Comparison of ENCODE assay signal across 17 cellular contexts in the genomic region with DNA sequence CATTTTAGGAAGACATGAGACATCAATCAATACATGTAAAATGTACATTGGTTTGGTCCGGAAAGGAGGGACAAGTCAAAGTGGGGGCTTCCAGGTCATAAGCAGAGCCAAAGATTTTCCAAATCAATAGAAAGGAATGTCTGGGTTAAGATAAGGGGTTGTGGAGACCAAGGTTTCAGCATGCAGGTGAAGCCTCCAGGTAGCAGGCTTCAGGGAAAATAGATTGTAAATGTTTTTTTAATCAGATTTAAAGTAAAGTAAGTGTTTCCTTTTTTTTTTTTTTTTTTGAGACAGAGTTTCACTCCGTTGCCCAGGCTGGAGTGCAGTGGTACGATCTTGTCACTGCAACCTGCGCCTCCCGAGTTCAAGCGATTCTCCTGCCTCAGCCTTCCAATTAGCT. TPM values are rescaled to one million over a fixed set of nuclear protein-coding genes. Genes with fewer than 3 reads are reported as not detected.
DNase-seq lines count a peak whose midpoint lies in the region; ATAC-seq, FAIRE-seq and TF ChIP-seq lines count a peak whose summit lies in the region.
"Had no signal": no experiment of that assay in that cellular context is flagged by ENCODE, and none has a peak within 500 bp of the region (broad histone marks: within the 10 kb centered on the region; RNA-seq: fewer than 3 reads in every experiment).

No MANE protein-coding gene starts in this region.

- H3K4me3 ChIP-seq in K562 (no peak overlapping the region), trophoblast cell (ENCODE audit: low read depth, low read length) (no peak overlapping the region)
- H3K4me3 ChIP-seq: BLaER1 had no signal

- H3K27me3 Mint-ChIP-seq in activated CD8-positive, alpha-beta memory T cell treated with anti-CD3 and anti-CD28 coated beads, Interleukin-2, amount 10 ng/mL, durations not matched to agents 7 days and 5 days = no peaks in the 10 kb centered on the region
- H3K27me3 Mint-ChIP-seq in natural killer cell (ENCODE audit: low read depth in 2 of 2) = peaks cover 0 to 3% of the 10 kb centered on the region in 2 donors
- H3K27me3 Mint-ChIP-seq: CD8-positive, alpha-beta memory T cell had no signal

- no peak for DNase-seq in activated CD8-positive, alpha-beta memory T cell treated with anti-CD3 and anti-CD28 coated beads, Interleukin-2, amount 10 ng/mL, durations not matched to agents 7 days and 5 days
- no peak for DNase-seq in activated CD8-positive, alpha-beta memory T cell treated with anti-CD3 and anti-CD28 coated beads, Interleukin-2, amount 50 U/mL, for 4 hours
- DNase-seq in K562 (ENCODE audit: extremely low read depth in 1 of 4, low spot score in 3 of 4) (no peak), natural killer cell (no peak), trophoblast cell (peak; percentile 19 to 64), hippocampal formation (lab: John Stamatoyannopoulos, UW) (no peak), SHP77 treated with DMSO at 0.1 percent for 48 hours (lab: John Stamatoyannopoulos, UW) (no peak)
- DNase-seq: 8988T; AML-193; Caco-2; CD8-positive, alpha-beta memory T cell; DMS53; GF-D8 had no signal

- no peak overlapping the region for H2BK12ac ChIP-seq in trophoblast cell (ENCODE audit: low read length)

- peak overlapping the region in 1 of 2 experiments; percentile 85; a peak in 1 of 4 replicates for H3K9ac ChIP-seq in K562 (ENCODE audit: insufficient read depth in 1 of 2, low read depth in 2 of 2, low read length in 2 of 2)
- H3K9ac ChIP-seq in trophoblast cell (ENCODE audit: low read length) = no peak overlapping the region
- H3K9ac ChIP-seq: BLaER1 had no signal

- CTCF ChIA-PET in activated CD8-positive, alpha-beta memory T cell treated with anti-CD3 and anti-CD28 coated beads, Interleukin-2, amount 10 ng/mL, durations not matched to agents 7 days and 5 days (lab: Charles Lee) = interaction anchor here (1.1 to 4.8 kb wide), 4 partner anchors 12 to 73 kb away, joined by 3 to 34 read pairs (median 4); no protein-coding TSS in a partner anchor
- CTCF ChIA-PET in K562 (lab: Yijun Ruan, JAX; ENCODE audit: low intra/inter-chr PET ratio) = interaction anchor here (0.6 kb wide), 2 partner anchors 68 to 82 kb away, joined by 3 read pairs; no protein-coding TSS in a partner anchor

- H3K4me1 ChIP-seq in K562 (replicated peaks in 1 of 2; ENCODE audit: control insufficient read depth in 2 of 2, insufficient read depth in 2 of 2, low read length in 2 of 2) (peaks cover 13 to 14% of the 10 kb centered on the region in 2 experiments; a peak in 3 of 5 replicates), trophoblast cell (ENCODE audit: control insufficient read depth in 1 of 2, insufficient read depth in 2 of 2, low read length in 2 of 2) (no peaks in the 10 kb centered on the region)
- H3K4me1 ChIP-seq: BLaER1, Caco-2 had no signal

- H3K27ac ChIP-seq in K562 (ENCODE audit: extremely low read depth, low read depth, low read length) (no peak overlapping the region), trophoblast cell (ENCODE audit: low read depth, low read length) (no peak overlapping the region)
- H3K27ac ChIP-seq: BLaER1 had no signal

- H3K9me3 ChIP-seq in K562 (replicated peaks; ENCODE audit: control insufficient read depth, insufficient read depth, low read depth, low read length) (no peaks in the 10 kb centered on the region), trophoblast cell (ENCODE audit: insufficient read depth, low read depth, low read length) (peaks cover 3% of the 10 kb centered on the region)
- H3K9me3 ChIP-seq: BLaER1, Caco-2 had no signal

- H4K8ac ChIP-seq in trophoblast cell (ENCODE audit: low read depth, low read length) = no peak overlapping the region

- TF ChIP-seq EP300 in K562 (IDR thresholded peaks at IDR 0.05; ENCODE audit: low read length) = no peak

- no peak overlapping the region for H3K18ac ChIP-seq in trophoblast cell (ENCODE audit: low read length)

- in situ Hi-C loops in K562 (cut with MboI) = no loop called here

- no peaks in the 10 kb centered on the region for H3K79me1 ChIP-seq in trophoblast cell (ENCODE audit: low read length)

- 0 out of 6 replicates have a peak, but pooled peaks of 1 of the 3 experiments have one; percentile 0 for TF ChIP-seq CTCF in K562 (IDR thresholded peaks at IDR 0.05 in 2 of 3, conservative IDR thresholded peaks at IDR 0.05 in 1 of 3; ENCODE audit: insufficient read depth in 2 of 3, low read depth in 1 of 3, low read length in 3 of 3)
- TF ChIP-seq CTCF in natural killer cell (IDR thresholded peaks at IDR 0.05) = no peak

- no peak for TF ChIP-seq POLR2A in K562 (conservative IDR thresholded peaks at IDR 0.05)

- no peak overlapping the region for H3K23ac ChIP-seq in trophoblast cell (ENCODE audit: low read length)

- no peak for TF ChIP-seq RAD21 in K562 (CRISPR knock-in tag; conservative IDR thresholded peaks at IDR 0.05 in 1 of 2, IDR thresholded peaks at IDR 0.05 in 1 of 2)

- BruUV-seq in K562 (replicated peaks; lab: Mats Ljungman, UMichigan) = no TSS peak

- no peak overlapping the region for H3K4ac ChIP-seq in trophoblast cell (ENCODE audit: low read depth, low read length)

- POLR2A ChIA-PET in K562 (lab: Yijun Ruan, JAX) = interaction anchor here (0.7 to 1.3 kb wide), 3 partner anchors 13 to 62 kb away, joined by 3 to 6 read pairs (median 3); a partner anchor contains a TSS

- H3K9me1 ChIP-seq in K562 (ENCODE audit: control insufficient read depth, insufficient read depth, low read length) = no peaks in the 10 kb centered on the region

- H2AFZ ChIP-seq in K562 (ENCODE audit: low read depth, low read length) = no peak overlapping the region
- no peak overlapping the region for H2AFZ ChIP-seq in trophoblast cell (ENCODE audit: insufficient read depth, low read length, poor library complexity)

- intact Hi-C loops in K562 (cut with micrococcal nuclease) (loop anchor here (2.0 kb wide), 1 partner anchor 73 kb away; no protein-coding TSS in a partner anchor), natural killer cell (cut with micrococcal nuclease) (loop anchor here (5.0 kb wide), 1 partner anchor 128 kb away; no protein-coding TSS in a partner anchor)

- ATAC-seq in activated CD8-positive, alpha-beta memory T cell treated with anti-CD3 and anti-CD28 coated beads, Interleukin-2, amount 10 ng/mL, durations not matched to agents 7 days and 5 days = no peak
- no peak for ATAC-seq in K562
- ATAC-seq in natural killer cell = no peak
- no peak for ATAC-seq in esophagus mucosa
- ATAC-seq: HCT116 had no signal

- H3K27me3 ChIP-seq in K562 (ENCODE audit: control insufficient read depth in 2 of 2, insufficient read depth in 2 of 2, low read length in 2 of 2) = no peaks in the 10 kb centered on the region
- no peaks in the 10 kb centered on the region for H3K27me3 ChIP-seq in trophoblast cell (ENCODE audit: insufficient read depth, low read length)
- H3K27me3 ChIP-seq: BLaER1 had no signal

- no peaks in the 10 kb centered on the region for H3K36me3 ChIP-seq in K562 (ENCODE audit: control insufficient read depth, insufficient read depth, low read length)
- H3K36me3 ChIP-seq in trophoblast cell (ENCODE audit: control insufficient read depth in 1 of 2, insufficient read depth in 2 of 2, low read length in 2 of 2) = no peaks in the 10 kb centered on the region
- H3K36me3 ChIP-seq: BLaER1 had no signal

- H3K9me3 Mint-ChIP-seq in activated CD8-positive, alpha-beta memory T cell treated with anti-CD3 and anti-CD28 coated beads, Interleukin-2, amount 10 ng/mL, durations not matched to agents 7 days and 5 days (ENCODE audit: low read depth) = no peaks in the 10 kb centered on the region
- no peaks in the 10 kb centered on the region for H3K9me3 Mint-ChIP-seq in natural killer cell
- H3K9me3 Mint-ChIP-seq: CD8-positive, alpha-beta memory T cell had no signal

- H3K14ac ChIP-seq in trophoblast cell (ENCODE audit: low read length) = no peak overlapping the region

- WGBS in K562 (ENCODE audit: insufficient coverage, low coverage, missing lambda C conversion rate) = 34% methylated on average over 6 of the region's 6 CpGs
- WGBS in trophoblast cell (ENCODE audit: extremely low coverage, insufficient coverage, insufficient read length) = no CpG with 5 or more reads among the region's 6 CpGs

- no peak overlapping the region for H2BK120ac ChIP-seq in trophoblast cell (ENCODE audit: insufficient read depth, low read length, poor library complexity)

- H4K12ac ChIP-seq in trophoblast cell (ENCODE audit: low read depth, low read length) = no peak overlapping the region

- peak overlapping the region; percentile 45 for H3K27ac Mint-ChIP-seq in activated CD8-positive, alpha-beta memory T cell treated with anti-CD3 and anti-CD28 coated beads, Interleukin-2, amount 10 ng/mL, durations not matched to agents 7 days and 5 days
- H3K27ac Mint-ChIP-seq in natural killer cell = peak overlapping the region; percentile 70 to 89

- H2BK5ac ChIP-seq in trophoblast cell (ENCODE audit: low read depth, low read length, poor library complexity) = no peak overlapping the region

- no peak overlapping the region for H3K4me3 Mint-ChIP-seq in activated CD8-positive, alpha-beta memory T cell treated with anti-CD3 and anti-CD28 coated beads, Interleukin-2, amount 10 ng/mL, durations not matched to agents 7 days and 5 days
- H3K4me3 Mint-ChIP-seq in natural killer cell = no peak overlapping the region
- H3K4me3 Mint-ChIP-seq: CD8-positive, alpha-beta memory T cell had no signal

- H3K79me2 ChIP-seq in K562 (ENCODE audit: control insufficient read depth, insufficient read depth, low read length) (no peaks in the 10 kb centered on the region), trophoblast cell (ENCODE audit: control insufficient read depth, insufficient read depth, low read length, poor library complexity) (no peaks in the 10 kb centered on the region)

- no peak overlapping the region for H4K91ac ChIP-seq in trophoblast cell (ENCODE audit: low read depth, low read length)

- H4K20me1 ChIP-seq in K562 (replicated peaks; ENCODE audit: control insufficient read depth, insufficient read depth, low read length) = no peaks in the 10 kb centered on the region
- H4K20me1 ChIP-seq: BLaER1 had no signal

- no peak overlapping the region for H2AK5ac ChIP-seq in trophoblast cell (ENCODE audit: low read length)

- peaks cover 24% of the 10 kb centered on the region for H3K4me1 Mint-ChIP-seq in activated CD8-positive, alpha-beta memory T cell treated with anti-CD3 and anti-CD28 coated beads, Interleukin-2, amount 10 ng/mL, durations not matched to agents 7 days and 5 days
- peaks cover 48 to 56% of the 10 kb centered on the region in 2 donors for H3K4me1 Mint-ChIP-seq in natural killer cell

- H3K4me2 ChIP-seq in K562 (ENCODE audit: insufficient read depth, low read length) (no peak overlapping the region), trophoblast cell (ENCODE audit: low read length) (no peak overlapping the region)
- H3K4me2 ChIP-seq: BLaER1 had no signal

- no peak for FAIRE-seq in K562 (lab: Jason Lieb, UNC)
- FAIRE-seq: H54 had no signal

- H3K36me3 Mint-ChIP-seq in activated CD8-positive, alpha-beta memory T cell treated with anti-CD3 and anti-CD28 coated beads, Interleukin-2, amount 10 ng/mL, durations not matched to agents 7 days and 5 days = peaks cover 5% of the 10 kb centered on the region
- H3K36me3 Mint-ChIP-seq in natural killer cell = no peaks in the 10 kb centered on the region
- H3K36me3 Mint-ChIP-seq: CD8-positive, alpha-beta memory T cell had no signal

RNA-seq across cellular contexts. Expression of a gene that starts 16.8 kb away (rescaled TPM):
- 10 to 100 TPM; 56.0 to 94.9 TPM for total RNA-seq in activated CD8-positive, alpha-beta memory T cell treated with anti-CD3 and anti-CD28 coated beads, Interleukin-2, amount 10 ng/mL, durations not matched to agents 7 days and 5 days
- total RNA-seq in K562 (2011; cell fraction: chromatin; rRNA removed; ENCODE audit: low replicate concordance) = 38.5 and 40.9 TPM in 2 replicates
- 25.5 and 30.9 TPM in 2 replicates for total RNA-seq in K562 (2011; cell fraction: nucleolus; rRNA removed)
- 39.8 and 60.8 TPM in 2 replicates for total RNA-seq in K562 (2011; cell fraction: nucleoplasm; rRNA removed)
- total RNA-seq in K562 (2014; rRNA removed) (18.8 and 18.9 TPM in 2 replicates), K562 (2014; rRNA removed; fragmentation: Illumina TruSeq; extraction: Trizol) (30.7 and 37.5 TPM in 2 replicates), K562 (2015; rRNA removed; fragmentation: Illumina TruSeq; extraction: Trizol) (18.4 and 21.5 TPM in 2 replicates), K562 (2021) (31.7 and 37.0 TPM in 2 replicates), natural killer cell (10 to 100 TPM; 34.9 to 54.3 (median 47.3) TPM), esophagus mucosa (8.4 TPM)
- polyA plus RNA-seq in K562 (2011; rRNA removed) (72.3 and 136 TPM in 2 replicates), K562 (2014; fragmentation: Illumina TruSeq; extraction: Trizol) (34.6 and 40.3 TPM in 2 replicates), K562 (2014; fragmentation: Nextera tagmentation; extraction: Ambion mirVana) (10 to 100 TPM; 12.1 to 20.0 TPM), K562 (2014; rRNA removed) (26.6 and 32.2 TPM in 2 replicates)
- polyA plus RNA-seq in K562 (2011; cell fraction: cytosol; rRNA removed) = 68.2 and 93.0 TPM in 2 replicates
- 24.3 and 46.3 TPM in 2 replicates for polyA plus RNA-seq in K562 (2011; cell fraction: nucleus; rRNA removed)
- 21.2 and 35.3 TPM in 2 replicates for polyA plus RNA-seq in K562 (2012)
- polyA minus RNA-seq in K562 (2011; rRNA and poly(A)+ RNA removed) = 75.4 and 149 TPM in 2 replicates
- 34.9 and 85.8 TPM in 2 replicates for polyA minus RNA-seq in K562 (2011; cell fraction: cytosol; rRNA and poly(A)+ RNA removed)
- polyA minus RNA-seq in K562 (2011; cell fraction: nucleus; rRNA and poly(A)+ RNA removed) = 14.3 and 16.3 TPM in 2 replicates
- 414 and 460 TPM in 2 replicates for polyA plus RNA-seq in trophoblast cell (2013)

RNA-seq across cellular contexts. Expression of a gene that starts 51.5 kb away (rescaled TPM):
- total RNA-seq in activated CD8-positive, alpha-beta memory T cell treated with anti-CD3 and anti-CD28 coated beads, Interleukin-2, amount 10 ng/mL, durations not matched to agents 7 days and 5 days = 10 to 100 TPM; 55.2 to 56.0 TPM
- total RNA-seq in K562 (2011; cell fraction: chromatin; rRNA removed; ENCODE audit: low replicate concordance) = 141 and 220 TPM in 2 replicates
- 93.6 and 93.8 TPM in 2 replicates for total RNA-seq in K562 (2011; cell fraction: nucleolus; rRNA removed)
- total RNA-seq in K562 (2011; cell fraction: nucleoplasm; rRNA removed) = 147 and 201 TPM in 2 replicates
- total RNA-seq in K562 (2014; rRNA removed) (86.6 and 92.4 TPM in 2 replicates), K562 (2014; rRNA removed; fragmentation: Illumina TruSeq; extraction: Trizol) (111 and 114 TPM in 2 replicates), K562 (2015; rRNA removed; fragmentation: Illumina TruSeq; extraction: Trizol) (100 and 113 TPM in 2 replicates), K562 (2021) (124 and 126 TPM in 2 replicates), natural killer cell (100 to 1,000 TPM; 120 to 135 (median 129) TPM), esophagus mucosa (78.8 TPM)
- polyA plus RNA-seq in K562 (2011; rRNA removed) (151 and 210 TPM in 2 replicates), K562 (2014; fragmentation: Illumina TruSeq; extraction: Trizol) (162 and 176 TPM in 2 replicates), K562 (2014; fragmentation: Nextera tagmentation; extraction: Ambion mirVana) (100 to 1,000 TPM; 143 to 211 TPM), K562 (2014; rRNA removed) (145 and 159 TPM in 2 replicates)
- 171 and 185 TPM in 2 replicates for polyA plus RNA-seq in K562 (2011; cell fraction: cytosol; rRNA removed)
- polyA plus RNA-seq in K562 (2011; cell fraction: nucleus; rRNA removed) = 130 and 168 TPM in 2 replicates
- polyA plus RNA-seq in K562 (2012) = 133 and 231 TPM in 2 replicates
- 135 and 183 TPM in 2 replicates for polyA minus RNA-seq in K562 (2011; rRNA and poly(A)+ RNA removed)
- 64.3 and 74.2 TPM in 2 replicates for polyA minus RNA-seq in K562 (2011; cell fraction: cytosol; rRNA and poly(A)+ RNA removed)
- polyA minus RNA-seq in K562 (2011; cell fraction: nucleus; rRNA and poly(A)+ RNA removed) = 60.0 and 62.5 TPM in 2 replicates
- 72.6 and 74.8 TPM in 2 replicates for polyA plus RNA-seq in trophoblast cell (2013)

Comparison
In these comparisons a context has a peak if more than half of its experiments do, and no peak if none do; other contexts are left out.
1. DNase-seq: peak in trophoblast cell (2 of 2); none in activated CD8-positive, alpha-beta memory T cell treated with anti-CD3 and anti-CD28 coated beads, Interleukin-2, amount 10 ng/mL, durations not matched to agents 7 days and 5 days (single experiment), activated CD8-positive, alpha-beta memory T cell treated with anti-CD3 and anti-CD28 coated beads, Interleukin-2, amount 50 U/mL, for 4 hours (single experiment), K562 (0 of 4), natural killer cell (single experiment), hippocampal formation (0 of 2) and SHP77 treated with DMSO at 0.1 percent for 48 hours (single experiment).